Comparison of ENCODE assay signal across 12 cellular contexts in genomic region chr9:123355761-123356520, GRCh38. TPM values are rescaled to one million over a fixed set of nuclear protein-coding genes. Genes with fewer than 3 reads are reported as not detected.
DNase-seq lines count a peak whose midpoint lies in the region.
"Had no signal": no experiment of that assay in that cellular context is flagged by ENCODE, and none has a peak within 500 bp of the region (broad histone marks: within the 10 kb centered on the region; RNA-seq: fewer than 3 reads in every experiment).

Gene CRB2 (plus strand): TSS chr9:123356197. CDS start chr9:123356261, 64 bp downstream.

- H3K36me3 ChIP-seq in ectodermal cell (ENCODE audit: control insufficient read depth, insufficient read depth, low read length): no peaks in the 10 kb centered on the region

- no peaks in the 10 kb centered on the region for H3K9me3 ChIP-seq in ectodermal cell (ENCODE audit: control insufficient read depth, low read length)

- peak within 1 kb of the TSS; percentile 95 for H3K27ac ChIP-seq in ectodermal cell (ENCODE audit: insufficient read depth, low read depth, low read length, poor library complexity, severe bottlenecking)

- H3K4me3 ChIP-seq in ectodermal cell (ENCODE audit: insufficient read depth, low read depth, low read length): peak within 1 kb of the TSS; percentile 75

- peaks cover 25% of the 10 kb centered on the region for H3K4me1 ChIP-seq in ectodermal cell (ENCODE audit: control insufficient read depth, insufficient read depth, low read length)

- 9% methylated on average over 21 of the region's 21 CpGs for WGBS in ectodermal cell, 2 experiments

- DNase-seq in ELF-1 (ENCODE audit: low read depth, low spot score) (peak; percentile 81), NCI-H510A treated with DMSO at 0.1 percent for 48 hours (lab: John Stamatoyannopoulos, UW) (peak; percentile 37), midbrain (lab: John Stamatoyannopoulos, UW) (peak; percentile 50), cortex of kidney (lab: John Stamatoyannopoulos, UW) (no peak), SKM-1 treated with dmso at 0.1 percent for 144 hours (lab: John Stamatoyannopoulos, UW; ENCODE audit: unreplicated experiment) (no peak), NCI-H2081 treated with DMSO at 0.1 percent for 48 hours (lab: John Stamatoyannopoulos, UW) (no peak), amniotic stem cell (lab: John Stamatoyannopoulos, UW) (no peak)
- DNase-seq: activated T-cell treated with anti-CD3 and anti-CD28 coated beads, Interleukin-2, amount 50 U/mL, for 1 hour; foreskin melanocyte; NCI-H1105 treated with DMSO at 0.1 percent for 48 hours; stimulated activated naive CD4-positive, alpha-beta T cell treated with Interleukin-2 at 50 U/mL for 16 hours had no signal

- H3K27me3 ChIP-seq in ectodermal cell (ENCODE audit: control insufficient read depth, insufficient read depth, low read length, poor library complexity, severe bottlenecking): no peaks in the 10 kb centered on the region

RNA-seq across cellular contexts. Expression of gene CRB2, which starts in this region (rescaled TPM):
- 70.9 TPM for polyA plus RNA-seq in ectodermal cell (2013, experiment 1 of 4)
- polyA plus RNA-seq in ectodermal cell (2013, experiment 2 of 4): 98.9 TPM
- 86.9 TPM for polyA plus RNA-seq in ectodermal cell (2013, experiment 3 of 4)
- polyA plus RNA-seq in ectodermal cell (2013, experiment 4 of 4): 97.8 TPM

Comparison
In these comparisons a context has a peak if more than half of its experiments do, and no peak if none do; other contexts are left out.
1. DNase-seq: peak in ELF-1 (single experiment), NCI-H510A treated with DMSO at 0.1 percent for 48 hours (single experiment) and midbrain (single experiment); none in cortex of kidney (single experiment), SKM-1 treated with dmso at 0.1 percent for 144 hours (single experiment), NCI-H2081 treated with DMSO at 0.1 percent for 48 hours (single experiment) and amniotic stem cell (single experiment).